Comparison of ENCODE assay signal across 2 cellular contexts in the genomic region with DNA sequence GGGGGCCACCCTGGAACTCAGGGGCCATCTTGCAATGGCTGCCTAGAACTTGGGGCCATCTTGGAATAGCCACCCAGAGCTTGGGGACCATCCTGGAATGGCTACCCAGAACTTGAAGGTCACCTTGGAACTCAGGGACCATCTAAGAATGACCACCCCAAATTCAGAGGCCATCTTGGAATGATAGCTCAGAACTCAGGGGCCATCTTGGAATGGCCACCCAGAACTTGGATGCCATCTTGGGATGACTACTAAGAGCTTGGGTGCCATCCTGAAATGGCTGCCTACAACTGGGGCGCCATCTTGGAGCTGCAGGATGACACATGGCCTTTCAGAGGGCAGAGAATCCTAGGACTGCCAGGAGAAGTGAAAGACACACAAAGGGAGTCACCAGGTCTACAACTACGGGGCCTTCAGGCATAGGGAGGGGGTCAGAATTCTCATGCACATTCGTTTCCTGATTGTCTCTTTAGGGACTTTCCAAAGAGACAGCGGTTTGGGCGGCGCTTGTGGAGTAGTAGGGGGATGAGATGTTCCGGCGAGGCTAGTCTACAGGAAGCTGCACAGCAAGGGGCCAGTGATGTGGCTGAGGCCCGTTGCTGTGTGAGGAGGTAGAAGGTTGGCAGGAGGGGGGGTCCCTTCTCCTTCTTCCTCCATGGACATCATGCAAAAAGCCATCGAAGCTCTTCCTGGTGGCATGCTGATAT.
A peak's percentile ranks its signal among the peaks of the same experiment; 100 is the strongest.
TF ChIP-seq lines count a peak whose summit lies in the region.

No MANE protein-coding gene starts in this region.

TF ChIP-seq in K562, 482 proteins besides CTCF, POLR2A, EP300 and RAD21 (continued from another document):
- TF ChIP-seq, protein P1, sequence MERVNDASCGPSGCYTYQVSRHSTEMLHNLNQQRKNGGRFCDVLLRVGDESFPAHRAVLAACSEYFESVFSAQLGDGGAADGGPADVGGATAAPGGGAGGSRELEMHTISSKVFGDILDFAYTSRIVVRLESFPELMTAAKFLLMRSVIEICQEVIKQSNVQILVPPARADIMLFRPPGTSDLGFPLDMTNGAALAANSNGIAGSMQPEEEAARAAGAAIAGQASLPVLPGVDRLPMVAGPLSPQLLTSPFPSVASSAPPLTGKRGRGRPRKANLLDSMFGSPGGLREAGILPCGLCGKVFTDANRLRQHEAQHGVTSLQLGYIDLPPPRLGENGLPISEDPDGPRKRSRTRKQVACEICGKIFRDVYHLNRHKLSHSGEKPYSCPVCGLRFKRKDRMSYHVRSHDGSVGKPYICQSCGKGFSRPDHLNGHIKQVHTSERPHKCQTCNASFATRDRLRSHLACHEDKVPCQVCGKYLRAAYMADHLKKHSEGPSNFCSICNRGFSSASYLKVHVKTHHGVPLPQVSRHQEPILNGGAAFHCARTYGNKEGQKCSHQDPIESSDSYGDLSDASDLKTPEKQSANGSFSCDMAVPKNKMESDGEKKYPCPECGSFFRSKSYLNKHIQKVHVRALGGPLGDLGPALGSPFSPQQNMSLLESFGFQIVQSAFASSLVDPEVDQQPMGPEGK (CRISPR knock-in tag; IDR thresholded peaks at IDR 0.05; ENCODE audit: borderline replicate concordance), result no peak
- no peak for TF ChIP-seq ZNF639 (CRISPR knock-in tag; conservative IDR thresholded peaks at IDR 0.05 in 1 of 2, IDR thresholded peaks at IDR 0.05 in 1 of 2)
- TF ChIP-seq EHMT2 (IDR thresholded peaks at IDR 0.05), result peak; percentile 64; the same call in 1 of the 2 replicates
TF ChIP-seq in K562: peak in this region for 3.

TF ChIP-seq in WTC11, 78 proteins besides CTCF, POLR2A, EP300 and RAD21:
- TF ChIP-seq STAT6 (CRISPR knock-in tag; conservative IDR thresholded peaks at IDR 0.05; ENCODE audit: low read depth), result no peak
- TF ChIP-seq TP53 (CRISPR knock-in tag; IDR thresholded peaks at IDR 0.05), result no peak
- no peak for TF ChIP-seq ZNF425 (CRISPR knock-in tag; conservative IDR thresholded peaks at IDR 0.05)
- TF ChIP-seq ZSCAN18 (CRISPR knock-in tag; IDR thresholded peaks at IDR 0.05), result no peak
TF ChIP-seq in WTC11: peak in this region for 0.
